Comparison of ENCODE assay signal across 21 cellular contexts in the genomic region with DNA sequence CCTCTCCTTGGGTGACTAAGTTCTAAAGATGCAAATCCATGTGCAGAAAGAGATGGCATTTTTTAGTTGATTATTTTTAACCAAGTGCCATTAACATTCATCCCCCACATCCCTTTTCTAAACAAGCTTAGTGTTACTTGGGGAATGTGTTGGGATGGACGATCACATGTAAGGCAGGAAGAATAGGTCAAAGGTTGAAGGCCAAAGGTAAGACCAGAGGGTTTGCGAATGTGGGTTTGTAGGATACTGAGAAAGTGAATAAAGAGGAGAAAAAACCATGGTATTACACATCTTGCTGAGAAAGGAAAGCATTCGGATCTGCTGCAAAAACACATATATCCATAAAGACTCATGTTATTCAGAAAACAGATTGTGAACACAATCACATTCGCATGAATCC.
"Had no signal": no experiment of that assay in that cellular context is flagged by ENCODE, and none has a peak within 500 bp of the region (broad histone marks: within the 10 kb centered on the region; RNA-seq: fewer than 3 reads in every experiment).

No MANE protein-coding gene starts in this region.

- H3K4me2 ChIP-seq: neural progenitor cell had no signal

- H3K9ac ChIP-seq: neural progenitor cell had no signal

- DNase-seq: cortex of kidney; effector memory CD8-positive, alpha-beta T cell; hypothalamus; immature natural killer cell; mesendoderm; midbrain; naive thymus-derived CD4-positive, alpha-beta T cell; nucleus accumbens; sigmoid colon; stimulated activated CD4-positive, alpha-beta T cell treated with anti-CD3 and anti-CD28 coated beads, Interleukin-2, amount 100 ng/mL, for 24 hours; stimulated activated CD4-positive, alpha-beta T cell treated with anti-CD3 and anti-CD28 coated beads, Interleukin-4, amount 100 ng/mL, for 24 hours; stimulated activated naive CD4-positive, alpha-beta T cell treated with Interleukin-2 at 50 U/mL for 16 hours; stomach; thyroid gland; trophoblast cell had no signal

- H3K36me3 Mint-ChIP-seq: stimulated activated effector memory CD8-positive, alpha-beta T cell treated with anti-CD3 and anti-CD28 coated beads, Interleukin-12 subunit alpha, Interleukin-12 subunit beta, amount 100 ng/mL, for 72 hours had no signal

- H3K27ac Mint-ChIP-seq: effector memory CD8-positive, alpha-beta T cell; immature natural killer cell; nephron; neural progenitor cell; stimulated activated effector memory CD8-positive, alpha-beta T cell treated with anti-CD3 and anti-CD28 coated beads, Interleukin-12 subunit alpha, Interleukin-12 subunit beta, amount 100 ng/mL, for 72 hours had no signal

- H3K4me1 Mint-ChIP-seq: immature natural killer cell; nephron; stimulated activated effector memory CD8-positive, alpha-beta T cell treated with anti-CD3 and anti-CD28 coated beads, Interleukin-12 subunit alpha, Interleukin-12 subunit beta, amount 100 ng/mL, for 72 hours had no signal

- H3K4me3 ChIP-seq: neural progenitor cell, prostate gland, right atrium auricular region, sigmoid colon, stomach, thyroid gland, vagina had no signal

- H3K27ac ChIP-seq: neural progenitor cell, prostate gland, right atrium auricular region, sigmoid colon, stomach, thyroid gland, vagina had no signal

- H3K4me1 ChIP-seq: prostate gland, sigmoid colon, stomach, thyroid gland, vagina had no signal

- H3K36me3 ChIP-seq: neural progenitor cell, prostate gland had no signal

- H3K9me3 ChIP-seq: prostate gland, thyroid gland, vagina had no signal

- H2AFZ ChIP-seq: neural progenitor cell had no signal

- H3K27me3 ChIP-seq: neural progenitor cell, right atrium auricular region, sigmoid colon, stomach, thyroid gland, vagina had no signal

- H3K4me3 Mint-ChIP-seq: effector memory CD8-positive, alpha-beta T cell; immature natural killer cell; naive thymus-derived CD4-positive, alpha-beta T cell; nephron; neural progenitor cell; stimulated activated effector memory CD8-positive, alpha-beta T cell treated with anti-CD3 and anti-CD28 coated beads, Interleukin-12 subunit alpha, Interleukin-12 subunit beta, amount 100 ng/mL, for 72 hours had no signal
